In the genomic region with DNA sequence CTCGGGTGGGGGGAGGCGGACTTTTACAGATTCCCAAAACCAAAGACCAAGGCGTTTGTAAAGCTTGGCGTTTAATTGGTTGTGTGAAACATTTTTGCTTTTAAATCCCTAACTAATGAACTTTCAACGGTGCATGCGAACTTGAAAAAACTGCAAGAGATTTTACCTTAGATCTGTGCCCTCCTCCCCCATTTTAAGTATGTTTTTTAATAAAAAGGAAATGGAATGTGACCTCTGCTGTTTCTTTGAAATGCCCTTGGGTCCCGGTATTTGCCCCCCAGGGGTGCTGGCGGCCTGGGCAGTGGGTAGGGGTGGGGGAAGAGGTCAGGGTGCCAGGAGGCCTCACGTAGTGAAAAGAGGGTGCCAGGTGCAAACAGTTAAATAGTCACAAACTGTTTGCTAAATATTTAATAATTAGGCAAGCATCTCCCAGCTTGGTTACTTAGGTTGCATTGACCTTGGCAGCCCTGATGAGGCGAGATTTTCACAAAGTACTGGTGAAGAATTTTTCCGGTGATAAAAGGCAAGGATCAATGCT, we compare ENCODE assay signal across 8 cellular contexts.
A peak's percentile ranks its signal among the peaks of the same experiment; 100 is the strongest.
DNase-seq lines count a peak whose midpoint lies in the region; ATAC-seq and TF ChIP-seq lines count a peak whose summit lies in the region.

No MANE protein-coding gene starts in this region.

- H3K27ac ChIP-seq in heart right ventricle (no peak overlapping the region), vagina (no peak overlapping the region)

- H3K9me3 ChIP-seq in heart right ventricle = no peaks in the 10 kb centered on the region
- H3K9me3 ChIP-seq in vagina = no peaks in the 10 kb centered on the region

- DNase-seq in heart right ventricle = no peak
- no peak for DNase-seq in Right ventricle myocardium inferior (ENCODE audit: missing footprints)
- DNase-seq in naive B cell = no peak
- no peak for DNase-seq in vagina (ENCODE audit: extremely low spot score in 2 of 2)
- DNase-seq in A172 (ENCODE audit: low spot score) = no peak
- DNase-seq in NCI-H2196 treated with DMSO at 0.1 percent for 48 hours (lab: John Stamatoyannopoulos, UW; ENCODE audit: unreplicated experiment) = no peak
- DNase-seq in omental fat pad (ENCODE audit: low spot score) = no peak

- H3K9me3 Mint-ChIP-seq in dendritic cell treated with granulocyte-macrophage colony-stimulating factor and Interleukin-4, amounts not matched to agents 40 ng/mL and 50 ng/mL, for 4 days = no peaks in the 10 kb centered on the region
- peaks cover 0 to under 1% (median 0%) of the 10 kb centered on the region in 7 donors for H3K9me3 Mint-ChIP-seq in naive B cell

- peaks cover 6% of the 10 kb centered on the region for H3K4me1 Mint-ChIP-seq in dendritic cell treated with granulocyte-macrophage colony-stimulating factor and Interleukin-4, amounts not matched to agents 40 ng/mL and 50 ng/mL, for 4 days (ENCODE audit: low read depth)
- peaks cover 7 to 13% (median 11%) of the 10 kb centered on the region in 3 donors for H3K4me1 Mint-ChIP-seq in naive B cell

- no peak overlapping the region for H3K27ac Mint-ChIP-seq in dendritic cell treated with granulocyte-macrophage colony-stimulating factor and Interleukin-4, amounts not matched to agents 40 ng/mL and 50 ng/mL, for 4 days
- no peak overlapping the region for H3K27ac Mint-ChIP-seq in naive B cell

- peaks cover 0 to 90% (median 68%) of the 10 kb centered on the region in 7 donors for H3K27me3 ChIP-seq in heart right ventricle
- H3K27me3 ChIP-seq in vagina = no peaks in the 10 kb centered on the region

- TF ChIP-seq CTCF in heart right ventricle (IDR thresholded peaks at IDR 0.05) = no peak
- TF ChIP-seq CTCF in vagina (IDR thresholded peaks at IDR 0.05) = no peak
- TF ChIP-seq CTCF in omental fat pad (IDR thresholded peaks at IDR 0.05) = no peak

- H3K36me3 Mint-ChIP-seq in dendritic cell treated with granulocyte-macrophage colony-stimulating factor and Interleukin-4, amounts not matched to agents 40 ng/mL and 50 ng/mL, for 4 days (ENCODE audit: low read depth) = no peaks in the 10 kb centered on the region
- H3K36me3 Mint-ChIP-seq in naive B cell = no peaks in the 10 kb centered on the region

- H3K4me3 Mint-ChIP-seq in dendritic cell treated with granulocyte-macrophage colony-stimulating factor and Interleukin-4, amounts not matched to agents 40 ng/mL and 50 ng/mL, for 4 days = peak overlapping the region; percentile 79
- peak overlapping the region in 7 of 8 donors; percentile 41 to 81 (median 66) for H3K4me3 Mint-ChIP-seq in naive B cell

- H3K36me3 ChIP-seq in heart right ventricle (no peaks in the 10 kb centered on the region), vagina (no peaks in the 10 kb centered on the region)

- ATAC-seq in heart right ventricle (no peak), Right ventricle myocardium inferior (no peak), naive B cell (ENCODE audit: low read depth in 2 of 2) (no peak), omental fat pad (ENCODE audit: low FRiP score) (no peak)

- peaks cover 62% of the 10 kb centered on the region for H3K27me3 Mint-ChIP-seq in dendritic cell treated with granulocyte-macrophage colony-stimulating factor and Interleukin-4, amounts not matched to agents 40 ng/mL and 50 ng/mL, for 4 days
- H3K27me3 Mint-ChIP-seq in naive B cell = peaks cover 56 to 80% (median 79%) of the 10 kb centered on the region in 3 donors

- 11 to 14% methylated on average over 11 of the region's 11 CpGs for WGBS in heart right ventricle, 2 donors

- intact Hi-C loops in heart right ventricle (cut with DNase I) (loop anchor here in 9 of 10 donors (2.0 to 10.0 kb wide), 5 partner anchors 110 to 340 kb away; no protein-coding TSS in a partner anchor), Right ventricle myocardium inferior (cut with DNase I) (loop anchor here (10.0 kb wide), 1 partner anchor 340 kb away; no protein-coding TSS in a partner anchor), vagina (cut with DNase I) (no loop called here)
- intact Hi-C loops in dendritic cell treated with granulocyte-macrophage colony-stimulating factor and Interleukin-4, amounts not matched to agents 40 ng/mL and 50 ng/mL, for 4 days (cut with micrococcal nuclease) = loop anchor here (5.0 kb wide), 1 partner anchor 338 kb away; no protein-coding TSS in a partner anchor

- H3K4me1 ChIP-seq in heart right ventricle = peaks cover 0 to 19% (median 10%) of the 10 kb centered on the region in 9 donors
- peaks cover 16% of the 10 kb centered on the region for H3K4me1 ChIP-seq in vagina

- H3K4me3 ChIP-seq in heart right ventricle (peak overlapping the region in 8 of 10 donors; percentile 46 to 64 (median 54)), vagina (peak overlapping the region; percentile 51 to 52)

- TF ChIP-seq POLR2A in vagina (IDR thresholded peaks at IDR 0.05) = no peak
